Comparison of ENCODE assay signal across 16 cellular contexts in the genomic region with DNA sequence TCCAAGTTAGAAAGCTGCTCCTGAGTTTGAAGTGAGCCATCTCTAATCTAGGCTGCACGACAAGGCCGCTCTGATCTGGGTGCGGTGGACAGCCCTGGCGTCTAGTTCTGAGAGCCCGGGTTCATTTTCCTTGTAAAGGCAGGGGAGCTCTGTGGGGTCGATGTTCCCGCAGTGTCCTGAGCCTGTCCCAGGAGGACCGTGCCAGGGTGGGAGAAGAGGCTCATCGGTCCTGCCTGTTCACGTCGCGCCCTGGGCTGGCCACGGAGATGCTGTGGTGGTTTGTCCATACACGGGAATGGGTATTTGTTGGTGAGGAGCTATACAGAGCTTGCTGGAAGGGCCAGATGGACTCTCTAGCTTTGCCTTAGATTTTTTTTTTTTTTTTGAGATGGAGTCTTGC.
"Had no signal": no experiment of that assay in that cellular context is flagged by ENCODE, and none has a peak within 500 bp of the region (broad histone marks: within the 10 kb centered on the region; RNA-seq: fewer than 3 reads in every experiment).

No MANE protein-coding gene starts in this region.

- H3K27me3 Mint-ChIP-seq: activated naive CD4-positive, alpha-beta T cell treated with anti-CD3 and anti-CD28 coated beads, Interleukin-2, amount 10 ng/mL, durations not matched to agents 7 days and 5 days; activated T-helper 17 cell treated with anti-CD3 and anti-CD28 coated beads, Interleukin-2, amount 50 U/mL, for 72 hours; naive B cell; stimulated activated naive CD8-positive, alpha-beta T cell treated with anti-CD3 and anti-CD28 coated beads, Interleukin-15, Interleukin-2, amounts not matched to agents 100 ng/mL and 50 ng/mL, for 24 hours had no signal

- H3K36me3 Mint-ChIP-seq: activated naive CD4-positive, alpha-beta T cell treated with anti-CD3 and anti-CD28 coated beads, Interleukin-2, amount 10 ng/mL, durations not matched to agents 7 days and 5 days; naive B cell had no signal

- H3K27me3 ChIP-seq: cardiac muscle cell, testis had no signal

- DNase-seq: activated CD4-positive, CD25-positive, alpha-beta regulatory T cell treated with anti-CD3 and anti-CD28 coated beads, Interleukin-2, amount 50 U/mL, for 72 hours; activated naive CD4-positive, alpha-beta T cell treated with anti-CD3 and anti-CD28 coated beads, Interleukin-2, amount 10 ng/mL, durations not matched to agents 7 days and 5 days; effector CD4-positive, alpha-beta T cell; foreskin keratinocyte; left cardiac atrium; naive B cell; testis had no signal

- ATAC-seq: activated T-helper 17 cell treated with anti-CD3 and anti-CD28 coated beads, Interleukin-2, amount 50 U/mL, for 72 hours; foreskin keratinocyte; left cardiac atrium; right cardiac atrium had no signal

- H3K27ac ChIP-seq: cardiac muscle cell, coronary artery, foreskin keratinocyte, prostate gland, SK-N-MC, testis had no signal

- H3K36me3 ChIP-seq: cardiac muscle cell had no signal

- H3K4me3 Mint-ChIP-seq: activated naive CD4-positive, alpha-beta T cell treated with anti-CD3 and anti-CD28 coated beads, Interleukin-2, amount 10 ng/mL, durations not matched to agents 7 days and 5 days; activated T-helper 17 cell treated with anti-CD3 and anti-CD28 coated beads, Interleukin-2, amount 50 U/mL, for 72 hours; naive B cell; stimulated activated naive CD8-positive, alpha-beta T cell treated with anti-CD3 and anti-CD28 coated beads, Interleukin-15, Interleukin-2, amounts not matched to agents 100 ng/mL and 50 ng/mL, for 24 hours had no signal

- H3K27ac Mint-ChIP-seq: activated naive CD4-positive, alpha-beta T cell treated with anti-CD3 and anti-CD28 coated beads, Interleukin-2, amount 10 ng/mL, durations not matched to agents 7 days and 5 days; activated T-helper 17 cell treated with anti-CD3 and anti-CD28 coated beads, Interleukin-2, amount 50 U/mL, for 72 hours; naive B cell; stimulated activated naive CD8-positive, alpha-beta T cell treated with anti-CD3 and anti-CD28 coated beads, Interleukin-15, Interleukin-2, amounts not matched to agents 100 ng/mL and 50 ng/mL, for 24 hours had no signal

- H3K9me3 Mint-ChIP-seq: activated naive CD4-positive, alpha-beta T cell treated with anti-CD3 and anti-CD28 coated beads, Interleukin-2, amount 10 ng/mL, durations not matched to agents 7 days and 5 days; activated T-helper 17 cell treated with anti-CD3 and anti-CD28 coated beads, Interleukin-2, amount 50 U/mL, for 72 hours; naive B cell; stimulated activated naive CD8-positive, alpha-beta T cell treated with anti-CD3 and anti-CD28 coated beads, Interleukin-15, Interleukin-2, amounts not matched to agents 100 ng/mL and 50 ng/mL, for 24 hours had no signal

- H3K4me1 Mint-ChIP-seq: activated naive CD4-positive, alpha-beta T cell treated with anti-CD3 and anti-CD28 coated beads, Interleukin-2, amount 10 ng/mL, durations not matched to agents 7 days and 5 days; activated T-helper 17 cell treated with anti-CD3 and anti-CD28 coated beads, Interleukin-2, amount 50 U/mL, for 72 hours had no signal

- H3K4me3 ChIP-seq: cardiac muscle cell, coronary artery, lung, prostate gland, SK-N-MC, smooth muscle cell, testis had no signal

- H3K9me3 ChIP-seq: prostate gland, testis had no signal
